In the genomic region with DNA sequence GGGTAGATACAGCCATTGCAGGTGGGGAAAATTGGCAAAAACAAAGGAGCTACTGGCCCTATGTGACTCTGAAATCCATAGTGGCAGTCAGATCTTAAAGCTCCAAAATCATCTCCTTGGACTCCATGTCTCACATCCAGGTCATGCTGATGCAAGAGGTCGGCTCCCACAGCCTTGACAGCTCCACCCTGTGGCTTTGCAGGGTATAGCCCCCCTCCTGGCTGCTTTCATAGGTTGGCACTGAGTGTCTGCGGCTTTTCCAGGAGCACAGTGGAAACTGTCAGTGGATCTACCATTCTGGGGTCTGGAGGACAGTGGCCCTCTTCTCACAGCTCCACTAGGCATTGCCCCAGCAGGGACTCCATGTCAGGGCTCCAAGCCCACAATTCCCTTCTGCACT, we compare ENCODE assay signal across 1 cellular context.
A peak's percentile ranks its signal among the peaks of the same experiment; 100 is the strongest.
TF ChIP-seq lines count a peak whose summit lies in the region.

No MANE protein-coding gene starts in this region.

TF ChIP-seq in HepG2, 621 proteins besides CTCF, POLR2A, EP300 and RAD21 (continued from another document):
- TF ChIP-seq, protein P1, sequence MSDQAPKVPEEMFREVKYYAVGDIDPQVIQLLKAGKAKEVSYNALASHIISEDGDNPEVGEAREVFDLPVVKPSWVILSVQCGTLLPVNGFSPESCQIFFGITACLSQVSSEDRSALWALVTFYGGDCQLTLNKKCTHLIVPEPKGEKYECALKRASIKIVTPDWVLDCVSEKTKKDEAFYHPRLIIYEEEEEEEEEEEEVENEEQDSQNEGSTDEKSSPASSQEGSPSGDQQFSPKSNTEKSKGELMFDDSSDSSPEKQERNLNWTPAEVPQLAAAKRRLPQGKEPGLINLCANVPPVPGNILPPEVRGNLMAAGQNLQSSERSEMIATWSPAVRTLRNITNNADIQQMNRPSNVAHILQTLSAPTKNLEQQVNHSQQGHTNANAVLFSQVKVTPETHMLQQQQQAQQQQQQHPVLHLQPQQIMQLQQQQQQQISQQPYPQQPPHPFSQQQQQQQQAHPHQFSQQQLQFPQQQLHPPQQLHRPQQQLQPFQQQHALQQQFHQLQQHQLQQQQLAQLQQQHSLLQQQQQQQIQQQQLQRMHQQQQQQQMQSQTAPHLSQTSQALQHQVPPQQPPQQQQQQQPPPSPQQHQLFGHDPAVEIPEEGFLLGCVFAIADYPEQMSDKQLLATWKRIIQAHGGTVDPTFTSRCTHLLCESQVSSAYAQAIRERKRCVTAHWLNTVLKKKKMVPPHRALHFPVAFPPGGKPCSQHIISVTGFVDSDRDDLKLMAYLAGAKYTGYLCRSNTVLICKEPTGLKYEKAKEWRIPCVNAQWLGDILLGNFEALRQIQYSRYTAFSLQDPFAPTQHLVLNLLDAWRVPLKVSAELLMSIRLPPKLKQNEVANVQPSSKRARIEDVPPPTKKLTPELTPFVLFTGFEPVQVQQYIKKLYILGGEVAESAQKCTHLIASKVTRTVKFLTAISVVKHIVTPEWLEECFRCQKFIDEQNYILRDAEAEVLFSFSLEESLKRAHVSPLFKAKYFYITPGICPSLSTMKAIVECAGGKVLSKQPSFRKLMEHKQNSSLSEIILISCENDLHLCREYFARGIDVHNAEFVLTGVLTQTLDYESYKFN (CRISPR knock-in tag; conservative IDR thresholded peaks at IDR 0.05): no peak
- TF ChIP-seq NR2F6 (IDR thresholded peaks at IDR 0.05) (peak; percentile 56), NR2F6 (CRISPR knock-in tag; IDR thresholded peaks at IDR 0.05) (peak; percentile 65), ZNF317 (CRISPR knock-in tag; IDR thresholded peaks at IDR 0.05) (0 out of 2 replicates have a peak, but pooled peaks have one; percentile 40), CEBPG (CRISPR knock-in tag; IDR thresholded peaks at IDR 0.05) (peak; percentile 78), SMC3 (IDR thresholded peaks at IDR 0.05; ENCODE audit: low read length) (peak; percentile 21; the same call in 1 of the 2 replicates), NR2F1 (CRISPR knock-in tag; IDR thresholded peaks at IDR 0.05) (peak in 1 of 2 experiments; percentile 53; a peak in 1 of 4 replicates), U2AF1 (optimal IDR thresholded peaks at IDR 0.05; ENCODE audit: low read depth, low read length) (no peak)
- TF ChIP-seq, protein P2, sequence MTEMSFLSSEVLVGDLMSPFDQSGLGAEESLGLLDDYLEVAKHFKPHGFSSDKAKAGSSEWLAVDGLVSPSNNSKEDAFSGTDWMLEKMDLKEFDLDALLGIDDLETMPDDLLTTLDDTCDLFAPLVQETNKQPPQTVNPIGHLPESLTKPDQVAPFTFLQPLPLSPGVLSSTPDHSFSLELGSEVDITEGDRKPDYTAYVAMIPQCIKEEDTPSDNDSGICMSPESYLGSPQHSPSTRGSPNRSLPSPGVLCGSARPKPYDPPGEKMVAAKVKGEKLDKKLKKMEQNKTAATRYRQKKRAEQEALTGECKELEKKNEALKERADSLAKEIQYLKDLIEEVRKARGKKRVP (CRISPR knock-in tag; IDR thresholded peaks at IDR 0.05): peak in 1 of 2 experiments; percentile 88; a peak in 2 of 4 replicates
